In genomic region chr19:40585677-40586422, GRCh38 we compare ENCODE assay signal across 13 cellular contexts. TPM values are rescaled to one million over a fixed set of nuclear protein-coding genes. Genes with fewer than 3 reads are reported as not detected.
DNase-seq lines count a peak whose midpoint lies in the region; ATAC-seq and TF ChIP-seq lines count a peak whose summit lies in the region.
"Had no signal": no experiment of that assay in that cellular context is flagged by ENCODE, and none has a peak within 500 bp of the region (broad histone marks: within the 10 kb centered on the region; RNA-seq: fewer than 3 reads in every experiment).

No MANE protein-coding gene starts in this region.

- CTCF ChIA-PET in CD4-positive, alpha-beta memory T cell (lab: Charles Lee; ENCODE audit: partially characterized antibody) = interaction anchor here (1.5 kb wide), 1 partner anchor 49 kb away, joined by 3 read pairs; no protein-coding TSS in a partner anchor
- CTCF ChIA-PET in WTC11 (lab: Charles Lee) = interaction anchor here (0.8 to 1.0 kb wide), 2 partner anchors 49 to 56 kb away, joined by 3 to 4 read pairs; no protein-coding TSS in a partner anchor

- peak overlapping the region in 4 of 7 donors; percentile 8 to 48 (median 24) for H3K27ac Mint-ChIP-seq in CD4-positive, alpha-beta memory T cell
- H3K27ac Mint-ChIP-seq in WTC11 = peak overlapping the region; percentile 57; the same call in 1 of the 2 replicates
- H3K27ac Mint-ChIP-seq: memory B cell had no signal

- no peak overlapping the region for H3K4me3 ChIP-seq in CD4-positive, alpha-beta memory T cell (ENCODE audit: low read length in 2 of 2)
- no peak overlapping the region for H3K4me3 ChIP-seq in lung

- WGBS in lung, 2 donors = 56 to 66% methylated on average over 11 of the region's 11 CpGs

- H3K4me3 Mint-ChIP-seq in CD4-positive, alpha-beta memory T cell = peak overlapping the region in 1 of 8 donors; percentile 25
- no peak overlapping the region for H3K4me3 Mint-ChIP-seq in WTC11
- H3K4me3 Mint-ChIP-seq: memory B cell had no signal

- DNase-seq in CD4-positive, alpha-beta memory T cell = no peak
- DNase-seq in HT1080 (ENCODE audit: low read depth) (peak; percentile 95), WTC11 (ENCODE audit: low spot score) (no peak), lung (ENCODE audit: low spot score) (peak; percentile 72), 8988T (no peak)
- DNase-seq: activated CD4-positive, alpha-beta T cell treated with anti-CD3 and anti-CD28 coated beads, Interleukin-2, amount 50 U/mL, for 4 hours; H7; NCI-H187; right cardiac atrium had no signal

- H3K27me3 ChIP-seq in CD4-positive, alpha-beta memory T cell (ENCODE audit: insufficient read depth, low read length) = no peaks in the 10 kb centered on the region
- no peaks in the 10 kb centered on the region for H3K27me3 ChIP-seq in lung (ENCODE audit: control insufficient read depth, insufficient read depth)

- intact Hi-C loops in CD4-positive, alpha-beta memory T cell (cut with micrococcal nuclease) = no loop called here

- no peaks in the 10 kb centered on the region for H3K4me1 ChIP-seq in CD4-positive, alpha-beta memory T cell (ENCODE audit: insufficient read depth, low read length)
- no peaks in the 10 kb centered on the region for H3K4me1 ChIP-seq in lung (ENCODE audit: control insufficient read depth in 2 of 2, insufficient read depth in 2 of 2, low read length in 2 of 2)

- no peaks in the 10 kb centered on the region for H3K27me3 Mint-ChIP-seq in CD4-positive, alpha-beta memory T cell
- no peaks in the 10 kb centered on the region for H3K27me3 Mint-ChIP-seq in WTC11 (ENCODE audit: low read depth)
- H3K27me3 Mint-ChIP-seq: memory B cell had no signal

- peaks cover 52% of the 10 kb centered on the region for H3K36me3 ChIP-seq in CD4-positive, alpha-beta memory T cell (ENCODE audit: insufficient read depth, low read length)
- peaks cover 0 to 37% of the 10 kb centered on the region in 2 donors for H3K36me3 ChIP-seq in lung (ENCODE audit: control insufficient read depth in 2 of 2, insufficient read depth in 2 of 2, low read length in 2 of 2)

- peaks cover 8 to 11% (median 11%) of the 10 kb centered on the region in 4 donors for H3K4me1 Mint-ChIP-seq in CD4-positive, alpha-beta memory T cell
- no peaks in the 10 kb centered on the region for H3K4me1 Mint-ChIP-seq in WTC11

- no peaks in the 10 kb centered on the region for H3K9me3 Mint-ChIP-seq in CD4-positive, alpha-beta memory T cell
- no peaks in the 10 kb centered on the region for H3K9me3 Mint-ChIP-seq in WTC11
- H3K9me3 Mint-ChIP-seq: memory B cell had no signal

- H3K36me3 Mint-ChIP-seq in CD4-positive, alpha-beta memory T cell = peaks cover 44 to 68% of the 10 kb centered on the region in 2 donors
- peaks cover 49% of the 10 kb centered on the region for H3K36me3 Mint-ChIP-seq in WTC11

- TF ChIP-seq CTCF in WTC11 (IDR thresholded peaks at IDR 0.05) (no peak), lung (IDR thresholded peaks at IDR 0.05; ENCODE audit: control extremely low read depth, extremely low read depth) (no peak)

- POLR2A ChIA-PET in CD4-positive, alpha-beta memory T cell (lab: Charles Lee; ENCODE audit: partially characterized antibody) = interaction anchor here (0.6 kb wide), 1 partner anchor 18 kb away, joined by 3 read pairs; no protein-coding TSS in a partner anchor
- POLR2A ChIA-PET in WTC11 (lab: Charles Lee) = no interaction called here

- ATAC-seq in WTC11 (no peak), lung (ENCODE audit: insufficient read depth, low FRiP score) (peak; percentile 77), HG03025 (IDR thresholded peaks at IDR 0.05; ENCODE audit: low FRiP score, unreplicated experiment) (no peak), GM21529 (IDR thresholded peaks at IDR 0.05; ENCODE audit: unreplicated experiment) (no peak), GM19452 (IDR thresholded peaks at IDR 0.05; ENCODE audit: unreplicated experiment) (no peak)
- ATAC-seq: right cardiac atrium had no signal

- no peaks in the 10 kb centered on the region for H3K9me3 ChIP-seq in CD4-positive, alpha-beta memory T cell (ENCODE audit: control insufficient read depth in 1 of 2, low read length in 2 of 2)
- no peaks in the 10 kb centered on the region for H3K9me3 ChIP-seq in lung (ENCODE audit: control insufficient read depth in 2 of 2, insufficient read depth in 1 of 2, low read length in 1 of 2)

- no peak overlapping the region for H3K27ac ChIP-seq in CD4-positive, alpha-beta memory T cell (ENCODE audit: low read depth, low read length)
- peak overlapping the region in 1 of 2 donors; percentile 43 for H3K27ac ChIP-seq in lung (ENCODE audit: low read depth in 1 of 2, low read length in 1 of 2)

TF ChIP-seq in WTC11, 78 proteins besides CTCF, POLR2A, EP300 and RAD21:
- TF ChIP-seq TP53 (CRISPR knock-in tag; IDR thresholded peaks at IDR 0.05) = no peak
- TF ChIP-seq, protein P1, sequence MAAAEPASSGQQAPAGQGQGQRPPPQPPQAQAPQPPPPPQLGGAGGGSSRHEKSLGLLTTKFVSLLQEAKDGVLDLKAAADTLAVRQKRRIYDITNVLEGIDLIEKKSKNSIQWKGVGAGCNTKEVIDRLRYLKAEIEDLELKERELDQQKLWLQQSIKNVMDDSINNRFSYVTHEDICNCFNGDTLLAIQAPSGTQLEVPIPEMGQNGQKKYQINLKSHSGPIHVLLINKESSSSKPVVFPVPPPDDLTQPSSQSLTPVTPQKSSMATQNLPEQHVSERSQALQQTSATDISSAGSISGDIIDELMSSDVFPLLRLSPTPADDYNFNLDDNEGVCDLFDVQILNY (CRISPR knock-in tag; IDR thresholded peaks at IDR 0.05) = no peak

RNA-seq across cellular contexts. Expression of gene SHKBP1, which starts 9.2 kb away (rescaled TPM):
- total RNA-seq in CD4-positive, alpha-beta memory T cell = 100 to 1,000 TPM; 167 to 170 TPM
- 100 to 1,000 TPM; 137 to 155 TPM for polyA plus RNA-seq in CD4-positive, alpha-beta memory T cell
- 32.2 and 47.4 TPM in 2 replicates for total RNA-seq in HT1080 (2014; rRNA removed; shearing (Covaris generic))
- polyA plus RNA-seq in HT1080 (2015; cell fraction: cytosol; rRNA removed) = 45.4 and 60.8 TPM in 2 replicates
- polyA plus RNA-seq in HT1080 (2015; cell fraction: nucleus; rRNA removed) = 50.2 and 51.3 TPM in 2 replicates
- total RNA-seq in WTC11 (2021) (71.7 to 82.1 TPM (median 76.9 TPM) in 3 replicates), lung (100 to 1,000 TPM in 1 of 2 donors, 10 to 100 TPM in 1; 21.1 to 105 TPM)
- polyA plus RNA-seq in lung = 100 to 1,000 TPM in 1 of 2 donors, 10 to 100 TPM in 1; 89.0 to 191 TPM

RNA-seq across cellular contexts. Expression of gene LTBP4, which starts 15.3 kb away (rescaled TPM):
- total RNA-seq in CD4-positive, alpha-beta memory T cell = 100 to 1,000 TPM; 157 to 158 TPM
- polyA plus RNA-seq in CD4-positive, alpha-beta memory T cell = 10 to 100 TPM; 26.0 to 49.4 TPM
- total RNA-seq in HT1080 (2014; rRNA removed; shearing (Covaris generic)) = 14.3 and 24.5 TPM in 2 replicates
- polyA plus RNA-seq in HT1080 (2015; cell fraction: cytosol; rRNA removed) = 48.0 and 48.2 TPM in 2 replicates
- 194 and 250 TPM in 2 replicates for polyA plus RNA-seq in HT1080 (2015; cell fraction: nucleus; rRNA removed)
- 125 to 168 TPM (median 166 TPM) in 3 replicates for total RNA-seq in WTC11 (2021)
- total RNA-seq in lung = 100 to 1,000 TPM; 203 to 290 TPM
- 10 to 100 TPM; 73.0 to 99.4 TPM for polyA plus RNA-seq in lung

Comparison
In these comparisons a context has a peak if more than half of its experiments do, and no peak if none do; other contexts are left out.
1. DNase-seq: peak in HT1080 (single experiment) and lung (single experiment); none in CD4-positive, alpha-beta memory T cell (0 of 5), WTC11 (single experiment) and 8988T (single experiment).